ENCODE assay signal across 8 cellular contexts in the genomic region with DNA sequence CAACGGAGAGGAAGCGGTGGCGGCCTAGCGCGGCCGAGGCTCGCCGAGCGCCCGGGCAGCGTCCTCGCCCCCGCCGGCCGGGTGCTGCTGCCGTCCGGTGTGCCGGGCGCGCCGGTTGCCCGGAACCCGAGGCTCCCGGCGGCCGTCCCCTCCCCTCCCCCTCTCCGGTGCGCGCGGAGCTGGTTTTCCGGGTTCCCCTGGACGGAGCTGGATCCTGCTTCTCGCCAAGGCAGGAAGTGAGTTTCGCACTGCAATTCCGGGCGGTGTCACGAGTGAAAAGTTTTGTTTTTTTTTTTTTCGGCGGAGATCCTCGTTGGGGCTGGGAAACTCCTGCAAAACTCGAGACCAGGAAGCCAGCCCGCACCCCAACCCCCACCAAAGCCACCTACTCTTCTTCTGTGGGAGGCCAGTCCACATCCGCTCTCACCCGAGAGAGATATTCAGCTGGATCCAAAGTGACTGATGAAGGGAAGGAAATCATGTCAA. TPM values are rescaled to one million over a fixed set of nuclear protein-coding genes. Genes with fewer than 3 reads are reported as not detected.
DNase-seq lines count a peak whose midpoint lies in the region; ATAC-seq and TF ChIP-seq lines count a peak whose summit lies in the region.

A gene with protein sequence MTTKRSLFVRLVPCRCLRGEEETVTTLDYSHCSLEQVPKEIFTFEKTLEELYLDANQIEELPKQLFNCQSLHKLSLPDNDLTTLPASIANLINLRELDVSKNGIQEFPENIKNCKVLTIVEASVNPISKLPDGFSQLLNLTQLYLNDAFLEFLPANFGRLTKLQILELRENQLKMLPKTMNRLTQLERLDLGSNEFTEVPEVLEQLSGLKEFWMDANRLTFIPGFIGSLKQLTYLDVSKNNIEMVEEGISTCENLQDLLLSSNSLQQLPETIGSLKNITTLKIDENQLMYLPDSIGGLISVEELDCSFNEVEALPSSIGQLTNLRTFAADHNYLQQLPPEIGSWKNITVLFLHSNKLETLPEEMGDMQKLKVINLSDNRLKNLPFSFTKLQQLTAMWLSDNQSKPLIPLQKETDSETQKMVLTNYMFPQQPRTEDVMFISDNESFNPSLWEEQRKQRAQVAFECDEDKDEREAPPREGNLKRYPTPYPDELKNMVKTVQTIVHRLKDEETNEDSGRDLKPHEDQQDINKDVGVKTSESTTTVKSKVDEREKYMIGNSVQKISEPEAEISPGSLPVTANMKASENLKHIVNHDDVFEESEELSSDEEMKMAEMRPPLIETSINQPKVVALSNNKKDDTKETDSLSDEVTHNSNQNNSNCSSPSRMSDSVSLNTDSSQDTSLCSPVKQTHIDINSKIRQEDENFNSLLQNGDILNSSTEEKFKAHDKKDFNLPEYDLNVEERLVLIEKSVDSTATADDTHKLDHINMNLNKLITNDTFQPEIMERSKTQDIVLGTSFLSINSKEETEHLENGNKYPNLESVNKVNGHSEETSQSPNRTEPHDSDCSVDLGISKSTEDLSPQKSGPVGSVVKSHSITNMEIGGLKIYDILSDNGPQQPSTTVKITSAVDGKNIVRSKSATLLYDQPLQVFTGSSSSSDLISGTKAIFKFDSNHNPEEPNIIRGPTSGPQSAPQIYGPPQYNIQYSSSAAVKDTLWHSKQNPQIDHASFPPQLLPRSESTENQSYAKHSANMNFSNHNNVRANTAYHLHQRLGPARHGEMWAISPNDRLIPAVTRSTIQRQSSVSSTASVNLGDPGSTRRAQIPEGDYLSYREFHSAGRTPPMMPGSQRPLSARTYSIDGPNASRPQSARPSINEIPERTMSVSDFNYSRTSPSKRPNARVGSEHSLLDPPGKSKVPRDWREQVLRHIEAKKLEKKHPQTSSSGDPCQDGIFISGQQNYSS (N-terminal part only) (plus strand): TSS at position 300 of the 486 bp plus-strand sequence. CDS start 66,144 bp downstream, outside the sequence.

- H3K36me3 ChIP-seq in OCI-LY1 (ENCODE audit: insufficient read depth, low read length) = peaks cover 11% of the 10 kb centered on the region; the same call in 1 of the 2 replicates

- peak within 1 kb of the TSS; percentile 96 for H3K27ac ChIP-seq in OCI-LY1 (ENCODE audit: low read depth, low read length, poor library complexity, severe bottlenecking)

- no peaks in the 10 kb centered on the region for H3K9me2 ChIP-seq in OCI-LY1 (ENCODE audit: low read depth, low read length)

- TF ChIP-seq CTCF in OCI-LY1 (IDR thresholded peaks at IDR 0.05; ENCODE audit: low read length) = no peak
- TF ChIP-seq CTCF in epithelial cell of esophagus (IDR thresholded peaks at IDR 0.05; ENCODE audit: insufficient read depth, low read depth, low read length, missing control alignments) = no peak

- H3K27me3 ChIP-seq in OCI-LY1 (ENCODE audit: insufficient read depth, low read length) = no peaks in the 10 kb centered on the region

- no peaks in the 10 kb centered on the region; the same call in 1 of the 2 replicates for H3F3A ChIP-seq in OCI-LY1 (ENCODE audit: insufficient read depth, low read length)

- no peaks in the 10 kb centered on the region for H4K20me1 ChIP-seq in OCI-LY1 (ENCODE audit: insufficient read depth, low read length)

- peak within 1 kb of the TSS; percentile 78 for H3K4me3 ChIP-seq in OCI-LY1 (ENCODE audit: low read depth, low read length, poor library complexity, severe bottlenecking)
- H3K4me3 ChIP-seq in epithelial cell of esophagus (ENCODE audit: low read length) = peak within 1 kb of the TSS; percentile 81

- no peaks in the 10 kb centered on the region for H3K9me3 ChIP-seq in OCI-LY1 (ENCODE audit: low read length)

- DNase-seq in AG08395 (ENCODE audit: low spot score) (peak; percentile 70), activated T-cell treated with anti-CD3 and anti-CD28 coated beads for 4 hours (peak; percentile 51), epithelial cell of esophagus (ENCODE audit: low read depth) (peak; percentile 79), mucosa of gallbladder (ENCODE audit: low spot score) (peak; percentile 84)
- DNase-seq in stimulated activated CD8-positive, alpha-beta memory T cell treated with anti-CD3 and anti-CD28 coated beads, Interleukin-4, amount 100 ng/mL, for 24 hours (ENCODE audit: low read depth) = peak; percentile 57

- peak within 1 kb of the TSS; percentile 99 for H3K9ac ChIP-seq in OCI-LY1 (ENCODE audit: low read length)

- H2AFZ ChIP-seq in OCI-LY1 (ENCODE audit: low read length) = no peak within 1 kb of the TSS

- ATAC-seq in GM18867 (IDR thresholded peaks at IDR 0.05; ENCODE audit: unreplicated experiment) = peak; percentile 27
- peak; percentile 20 for ATAC-seq in HG03135 (IDR thresholded peaks at IDR 0.05; ENCODE audit: unreplicated experiment)

- peaks cover 50% of the 10 kb centered on the region for H3K79me2 ChIP-seq in OCI-LY1 (ENCODE audit: insufficient read depth, low read length)

- H3K4me1 ChIP-seq in OCI-LY1 (ENCODE audit: insufficient read depth, low read length, severe bottlenecking) = peaks cover 39% of the 10 kb centered on the region

- peak within 1 kb of the TSS; percentile 97 for H3K4me2 ChIP-seq in OCI-LY1 (ENCODE audit: low read length)

RNA-seq across cellular contexts. Expression of the gene that starts here (rescaled TPM):
- total RNA-seq in mucosa of gallbladder = 84.0 TPM

Comparison
In these comparisons a context has a peak if more than half of its experiments do, and no peak if none do; other contexts are left out.
1. Peak in every context shown above with its lines: DNase-seq, ATAC-seq, H3K4me3 ChIP-seq and H3K27ac ChIP-seq.